Comparison of ENCODE assay signal across 20 cellular contexts in genomic region chr6:14676084-14676483, GRCh38.
DNase-seq lines count a peak whose midpoint lies in the region; ATAC-seq and TF ChIP-seq lines count a peak whose summit lies in the region.
"Had no signal": no experiment of that assay in that cellular context is flagged by ENCODE, and none has a peak within 500 bp of the region (broad histone marks: within the 10 kb centered on the region; RNA-seq: fewer than 3 reads in every experiment).

No MANE protein-coding gene starts in this region.

- no peaks in the 10 kb centered on the region for H3F3A ChIP-seq in GM23338 (replicated peaks; ENCODE audit: low read depth)

- H3K36me3 Mint-ChIP-seq in activated T-cell treated with anti-CD3 and anti-CD28 coated beads, Interleukin-2, amount 50 U/mL, for 72 hours (ENCODE audit: insufficient read depth in 2 of 2), result peaks cover 0 to 2% of the 10 kb centered on the region in 2 donors
- H3K36me3 Mint-ChIP-seq in GM23338 (ENCODE audit: low read depth), result no peaks in the 10 kb centered on the region
- H3K36me3 Mint-ChIP-seq: brain; CD8-positive, alpha-beta memory T cell had no signal

- H3K9ac ChIP-seq in fibroblast of lung (ENCODE audit: insufficient read depth, low read length), result no peak overlapping the region
- H3K9ac ChIP-seq: SK-N-SH had no signal

- no peaks in the 10 kb centered on the region for H3K27me3 ChIP-seq in fibroblast of lung (ENCODE audit: control insufficient read depth, insufficient read depth, low read length)
- no peaks in the 10 kb centered on the region for H3K27me3 ChIP-seq in GM23338 (ENCODE audit: insufficient read depth)
- H3K27me3 ChIP-seq: right lobe of liver had no signal

- peaks cover 0 to 4% of the 10 kb centered on the region in 2 donors for H3K9me3 Mint-ChIP-seq in activated T-cell treated with anti-CD3 and anti-CD28 coated beads, Interleukin-2, amount 50 U/mL, for 72 hours
- H3K9me3 Mint-ChIP-seq in GM23338, result no peaks in the 10 kb centered on the region
- H3K9me3 Mint-ChIP-seq: CD8-positive, alpha-beta memory T cell had no signal

- H3K4me1 Mint-ChIP-seq in activated T-cell treated with anti-CD3 and anti-CD28 coated beads, Interleukin-2, amount 50 U/mL, for 72 hours (ENCODE audit: low read depth), result peaks cover 63% of the 10 kb centered on the region
- peaks cover 10% of the 10 kb centered on the region for H3K4me1 Mint-ChIP-seq in GM23338
- H3K4me1 Mint-ChIP-seq: CD8-positive, alpha-beta memory T cell had no signal

- H3K9me2 ChIP-seq in GM23338 (ENCODE audit: insufficient read depth), result 0 out of 2 replicates have a peak, but pooled peaks cover 4% of the 10 kb centered on the region
- H3K9me2 ChIP-seq: SK-N-SH had no signal

- no peaks in the 10 kb centered on the region for H3K9me3 ChIP-seq in fibroblast of lung (ENCODE audit: control insufficient read depth, insufficient read depth, low read depth, low read length)
- H3K9me3 ChIP-seq: A549, right lobe of liver, SK-N-SH had no signal

- H4K20me1 ChIP-seq in fibroblast of lung (ENCODE audit: control insufficient read depth, extremely low read depth, insufficient read depth, low read length) (no peaks in the 10 kb centered on the region), GM23338 (replicated peaks; ENCODE audit: insufficient read depth) (no peaks in the 10 kb centered on the region)

- H2AFZ ChIP-seq in fibroblast of lung (ENCODE audit: low read length), result no peak overlapping the region
- H2AFZ ChIP-seq in GM23338, result no peak overlapping the region

- H3K4me1 ChIP-seq in fibroblast of lung (ENCODE audit: control insufficient read depth, extremely low read depth, insufficient read depth, low read length) (peaks cover 4% of the 10 kb centered on the region), GM23338 (ENCODE audit: insufficient read depth) (peaks cover 12% of the 10 kb centered on the region)
- H3K4me1 ChIP-seq: right lobe of liver had no signal

- no peaks in the 10 kb centered on the region for H3K27me3 Mint-ChIP-seq in activated T-cell treated with anti-CD3 and anti-CD28 coated beads, Interleukin-2, amount 50 U/mL, for 72 hours (ENCODE audit: low read depth)
- H3K27me3 Mint-ChIP-seq in GM23338 (ENCODE audit: insufficient read depth, low read depth, poor library complexity), result peaks cover 3% of the 10 kb centered on the region
- H3K27me3 Mint-ChIP-seq: CD8-positive, alpha-beta memory T cell had no signal

- H3K4me3 ChIP-seq in fibroblast of lung (replicated peaks in 1 of 4; ENCODE audit: control extremely low read depth in 1 of 4, insufficient read depth in 1 of 4, low read depth in 3 of 4, low read length in 4 of 4), result no peak overlapping the region
- no peak overlapping the region for H3K4me3 ChIP-seq in skeletal muscle cell (ENCODE audit: low read depth, low read length)
- no peak overlapping the region for H3K4me3 ChIP-seq in GM23338
- H3K4me3 ChIP-seq: A549, GM12878, right lobe of liver had no signal

- H3K36me3 ChIP-seq in fibroblast of lung (ENCODE audit: control insufficient read depth, insufficient read depth, low read length) (no peaks in the 10 kb centered on the region), GM23338 (ENCODE audit: insufficient read depth) (no peaks in the 10 kb centered on the region; the same call in 1 of the 2 replicates)
- H3K36me3 ChIP-seq: right lobe of liver had no signal

- H3K27ac Mint-ChIP-seq in activated T-cell treated with anti-CD3 and anti-CD28 coated beads, Interleukin-2, amount 50 U/mL, for 72 hours, result peak overlapping the region; percentile 98
- no peak overlapping the region for H3K27ac Mint-ChIP-seq in GM23338
- H3K27ac Mint-ChIP-seq: brain had no signal

- no peaks in the 10 kb centered on the region for H3K79me2 ChIP-seq in fibroblast of lung (ENCODE audit: control insufficient read depth, insufficient read depth, low read length)
- no peaks in the 10 kb centered on the region for H3K79me2 ChIP-seq in GM23338 (replicated peaks; ENCODE audit: insufficient read depth)

- no peak for DNase-seq in activated T-cell treated with anti-CD3 and anti-CD28 coated beads, Interleukin-2, amount 50 U/mL, for 72 hours
- DNase-seq in activated T-cell treated with anti-CD3 and anti-CD28 coated beads for 4 hours (no peak), LHCN-M2 (ENCODE audit: low read depth) (peak; percentile 22), fibroblast of lung (ENCODE audit: low read depth in 2 of 2) (peak; percentile 57 to 60), skeletal muscle cell (ENCODE audit: low read depth) (peak; percentile 67), MV-4-11 (lab: John Stamatoyannopoulos, UW) (no peak), GM23338 (ENCODE audit: low spot score) (no peak)
- DNase-seq: activated effector memory CD4-positive, alpha-beta T cell treated with anti-CD3 and anti-CD28 coated beads, Interleukin-2, amount 50 U/mL, for 16 hours; CD8-positive, alpha-beta memory T cell; effector memory CD4-positive, alpha-beta T cell; NCI-H187 treated with DMSO at 0.1 percent for 48 hours; NCI-H524 treated with DMSO at 0.1 percent for 48 hours; right lobe of liver; SK-N-SH; stimulated activated CD8-positive, alpha-beta memory T cell treated with anti-CD3 and anti-CD28 coated beads, Interleukin-4, amount 100 ng/mL, for 48 hours; trophoblast cell had no signal

- H3K4me2 ChIP-seq in fibroblast of lung (ENCODE audit: extremely low read depth, insufficient read depth, low read length), result no peak overlapping the region
- H3K4me2 ChIP-seq in GM23338, result no peak overlapping the region
- H3K4me2 ChIP-seq: A549, SK-N-SH had no signal

- TF ChIP-seq CTCF in fibroblast of lung (conservative IDR thresholded peaks at IDR 0.05 in 1 of 2, IDR thresholded peaks at IDR 0.05 in 1 of 2; ENCODE audit: low read depth in 1 of 2, low read length in 2 of 2), result no peak
- no peak for TF ChIP-seq CTCF in GM23338 (conservative IDR thresholded peaks at IDR 0.05; ENCODE audit: low read depth in 2 of 2)

- H3K27ac ChIP-seq in fibroblast of lung (ENCODE audit: insufficient read depth, low read length) (no peak overlapping the region), GM23338 (ENCODE audit: low read depth) (no peak overlapping the region)
- H3K27ac ChIP-seq: right lobe of liver had no signal

- peak overlapping the region; percentile 56 to 61 for H3K4me3 Mint-ChIP-seq in activated T-cell treated with anti-CD3 and anti-CD28 coated beads, Interleukin-2, amount 50 U/mL, for 72 hours
- no peak overlapping the region for H3K4me3 Mint-ChIP-seq in GM23338
- H3K4me3 Mint-ChIP-seq: brain; CD8-positive, alpha-beta memory T cell had no signal

- peak; percentile 43 to 47 for ATAC-seq in activated T-cell treated with anti-CD3 and anti-CD28 coated beads, Interleukin-2, amount 50 U/mL, for 72 hours (replicated peaks in 1 of 2)
- ATAC-seq in HG02763 (IDR thresholded peaks at IDR 0.05; ENCODE audit: unreplicated experiment) (no peak), GM23338 (no peak)
- ATAC-seq: A549, GM12878, right lobe of liver had no signal

TF ChIP-seq in GM23338, 12 proteins besides CTCF, POLR2A, EP300 and RAD21 (continues in another document):
- no peak for TF ChIP-seq EZH2 (IDR thresholded peaks at IDR 0.05; ENCODE audit: low read depth, unreplicated experiment)

Comparison
In these comparisons a context has a peak if more than half of its experiments do, and no peak if none do; other contexts are left out.
1. ATAC-seq: peak in activated T-cell treated with anti-CD3 and anti-CD28 coated beads, Interleukin-2, amount 50 U/mL, for 72 hours (2 of 2); none in HG02763 (single experiment) and GM23338 (single experiment).
2. DNase-seq: peak in LHCN-M2 (single experiment), fibroblast of lung (2 of 2) and skeletal muscle cell (single experiment); none in activated T-cell treated with anti-CD3 and anti-CD28 coated beads, Interleukin-2, amount 50 U/mL, for 72 hours (0 of 2), activated T-cell treated with anti-CD3 and anti-CD28 coated beads for 4 hours (single experiment), MV-4-11 (single experiment) and GM23338 (single experiment).